3 cellular contexts compared by ENCODE assay signal in the genomic region with DNA sequence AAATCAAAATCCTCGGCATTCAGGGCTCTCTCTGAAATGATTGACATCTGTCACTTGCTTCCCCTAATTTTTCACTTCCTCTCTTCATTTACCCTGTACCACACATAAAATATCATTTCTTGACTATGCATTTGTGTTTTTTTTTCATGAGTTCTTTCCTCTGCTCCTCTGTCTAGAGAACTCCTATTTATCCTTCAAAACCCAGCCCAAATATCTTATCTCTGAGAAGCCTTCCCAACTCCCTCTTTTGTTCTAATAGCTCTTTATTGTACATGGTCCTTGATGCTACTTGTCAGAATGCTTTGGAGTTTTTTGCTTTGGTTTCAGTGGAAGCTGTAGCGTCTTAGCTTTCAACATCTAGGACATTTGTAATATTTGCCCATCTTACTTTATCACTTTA.
"Had no signal": no experiment of that assay in that cellular context is flagged by ENCODE, and none has a peak within 500 bp of the region (broad histone marks: within the 10 kb centered on the region; RNA-seq: fewer than 3 reads in every experiment).

No MANE protein-coding gene starts in this region.

- H3K4me3 ChIP-seq: GM12878 had no signal

- ATAC-seq: GM12878 had no signal

- DNase-seq: GDM1, GF-D8 had no signal
